ENCODE assay signal across 7 cellular contexts in genomic region chr9:105694848-105695581, GRCh38. TPM values are rescaled to one million over a fixed set of nuclear protein-coding genes. Genes with fewer than 3 reads are reported as not detected.
DNase-seq lines count a peak whose midpoint lies in the region; ATAC-seq, FAIRE-seq and TF ChIP-seq lines count a peak whose summit lies in the region.

No MANE protein-coding gene starts in this region.

- no peaks in the 10 kb centered on the region for H3K36me3 ChIP-seq in kidney (ENCODE audit: control insufficient read depth in 1 of 2, insufficient read depth in 2 of 2, low read length in 2 of 2)

- TF ChIP-seq CTCF in WI38 (IDR thresholded peaks at IDR 0.05; ENCODE audit: low read depth, low read length) (no peak), cardiac fibroblast (IDR thresholded peaks at IDR 0.05; ENCODE audit: low read depth, low read length) (no peak), kidney (IDR thresholded peaks at IDR 0.05; ENCODE audit: borderline replicate concordance, extremely low read depth, insufficient read depth) (no peak)

- ATAC-seq in GM18498 (IDR thresholded peaks at IDR 0.05; ENCODE audit: unreplicated experiment), result peak; percentile 68
- peak; percentile 60 for ATAC-seq in HG02623 (IDR thresholded peaks at IDR 0.05; ENCODE audit: unreplicated experiment)

- peak overlapping the region; percentile 80 to 91 for H3K9ac ChIP-seq in kidney (ENCODE audit: low read length in 2 of 2)

- FAIRE-seq in kidney (lab: Jason Lieb, UNC), result no peak

- H3K4me1 ChIP-seq in kidney (ENCODE audit: control insufficient read depth in 1 of 2, insufficient read depth in 1 of 2, low read depth in 1 of 2, low read length in 2 of 2), result peaks cover 0 to 7% of the 10 kb centered on the region in 2 donors

- intact Hi-C loops in kidney (cut with DNase I), result no loop called here

- H3K4me3 ChIP-seq in WI38 (ENCODE audit: low read depth, low read length) (peak overlapping the region; percentile 83), cardiac fibroblast (replicated peaks in 1 of 2; ENCODE audit: low read depth in 2 of 2, low read length in 2 of 2) (peak overlapping the region; percentile 78 to 85), kidney (ENCODE audit: low read length in 2 of 2) (peak overlapping the region; percentile 89 to 91)

- peak overlapping the region; percentile 60 to 66 for H3K27ac ChIP-seq in kidney (ENCODE audit: low read depth in 2 of 2, low read length in 2 of 2)

- H3K9me3 ChIP-seq in kidney (ENCODE audit: control insufficient read depth in 1 of 2, low read length in 2 of 2), result no peaks in the 10 kb centered on the region

- peak; percentile 80 for DNase-seq in NAMALWA (ENCODE audit: low spot score)
- DNase-seq in cardiac fibroblast (ENCODE audit: low read depth in 2 of 2), result peak; percentile 57 to 62
- peak; percentile 87 for DNase-seq in kidney
- peak; percentile 15 to 27 for DNase-seq in stimulated activated CD4-positive, alpha-beta T cell treated with anti-CD3 and anti-CD28 coated beads, Interleukin-15, amount 100 ng/mL, for 1 hour (ENCODE audit: low read depth in 1 of 2, low spot score in 1 of 2)

RNA-seq across cellular contexts. Expression of gene TMEM38B, which starts 0.7 kb away (rescaled TPM):
- total RNA-seq in kidney, result 23.2 TPM
- 12.5 TPM for polyA plus RNA-seq in kidney (ENCODE audit: insufficient read depth, low read depth, low replicate concordance)

RNA-seq across cellular contexts. Expression of gene TAL2, which starts 32.8 kb away (rescaled TPM):
- total RNA-seq in kidney, result 0.98 TPM
- not detected for polyA plus RNA-seq in kidney (ENCODE audit: insufficient read depth, low read depth, low replicate concordance)

Comparison
In these comparisons a context has a peak if more than half of its experiments do, and no peak if none do; other contexts are left out.
1. Peak in every context shown above with its lines: DNase-seq, ATAC-seq, H3K4me3 ChIP-seq and H3K27ac ChIP-seq.
2. DNase-seq: peak in every context shown above with its lines; median percentile 87 in kidney; 80 in NAMALWA; 60 in cardiac fibroblast; 21 in stimulated activated CD4-positive, alpha-beta T cell treated with anti-CD3 and anti-CD28 coated beads, Interleukin-15, amount 100 ng/mL, for 1 hour.